ENCODE assay signal across 2 cellular contexts in the genomic region with DNA sequence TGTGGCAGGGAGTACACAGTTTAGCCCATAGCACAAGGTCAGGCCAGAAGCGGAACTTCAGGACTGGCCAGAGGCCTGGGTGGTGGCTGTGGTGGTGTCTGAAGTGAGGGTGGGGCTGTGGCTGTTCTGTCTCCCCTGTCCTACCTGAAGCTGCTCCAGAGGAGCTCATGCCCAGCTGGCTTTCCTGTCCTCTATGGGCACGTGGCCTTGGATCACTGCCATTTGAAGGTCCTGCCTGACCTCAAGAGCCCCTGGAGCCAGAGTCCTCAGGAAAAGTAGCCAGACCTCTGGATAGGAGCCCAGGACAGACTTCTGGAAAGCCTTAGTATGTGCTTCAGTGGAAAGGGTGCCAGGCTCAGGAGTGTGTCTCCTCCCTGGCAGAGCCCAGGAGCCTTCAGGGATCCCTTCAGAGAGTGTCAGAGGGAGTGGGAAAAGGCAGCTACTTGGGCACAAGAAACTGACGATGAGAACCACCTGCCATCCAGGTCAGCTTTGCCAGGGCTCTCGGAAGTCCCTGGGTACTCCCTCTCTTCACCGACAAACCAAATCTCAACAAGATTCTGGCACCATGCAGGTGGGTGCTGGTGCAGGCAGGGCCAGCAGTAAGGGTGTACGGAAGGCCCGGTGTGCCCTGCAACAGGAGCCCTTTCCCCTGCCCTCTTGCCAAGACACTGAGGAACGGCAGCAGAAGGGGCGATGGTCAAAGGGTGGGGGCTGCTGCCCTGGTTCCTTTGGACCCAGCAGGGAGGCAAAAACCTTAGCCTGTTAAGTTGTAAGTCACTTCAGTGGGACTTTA.
TF ChIP-seq lines count a peak whose summit lies in the region.

No MANE protein-coding gene starts in this region.

TF ChIP-seq in liver, 16 proteins besides CTCF, POLR2A, EP300 and RAD21 (continued from another document):
- TF ChIP-seq TAF1 (conservative IDR thresholded peaks at IDR 0.05) (no peak), FOXA1 (IDR thresholded peaks at IDR 0.05) (no peak), HNF4A (conservative IDR thresholded peaks at IDR 0.05) (peak; percentile 43 to 69), HNF4G (IDR thresholded peaks at IDR 0.05) (no peak), GABPA (IDR thresholded peaks at IDR 0.05 in 1 of 2, conservative IDR thresholded peaks at IDR 0.05 in 1 of 2) (no peak), FOXA2 (IDR thresholded peaks at IDR 0.05) (no peak), NR2F2 (IDR thresholded peaks at IDR 0.05) (no peak), EGR1 (IDR thresholded peaks at IDR 0.05; ENCODE audit: low read depth in 2 of 2) (no peak)
- TF ChIP-seq, protein P1, sequence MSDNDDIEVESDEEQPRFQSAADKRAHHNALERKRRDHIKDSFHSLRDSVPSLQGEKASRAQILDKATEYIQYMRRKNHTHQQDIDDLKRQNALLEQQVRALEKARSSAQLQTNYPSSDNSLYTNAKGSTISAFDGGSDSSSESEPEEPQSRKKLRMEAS (IDR thresholded peaks at IDR 0.05) = peak; percentile 53
- TF ChIP-seq, protein P2, sequence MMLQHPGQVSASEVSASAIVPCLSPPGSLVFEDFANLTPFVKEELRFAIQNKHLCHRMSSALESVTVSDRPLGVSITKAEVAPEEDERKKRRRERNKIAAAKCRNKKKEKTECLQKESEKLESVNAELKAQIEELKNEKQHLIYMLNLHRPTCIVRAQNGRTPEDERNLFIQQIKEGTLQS (IDR thresholded peaks at IDR 0.05) = no peak
- TF ChIP-seq, protein P3, sequence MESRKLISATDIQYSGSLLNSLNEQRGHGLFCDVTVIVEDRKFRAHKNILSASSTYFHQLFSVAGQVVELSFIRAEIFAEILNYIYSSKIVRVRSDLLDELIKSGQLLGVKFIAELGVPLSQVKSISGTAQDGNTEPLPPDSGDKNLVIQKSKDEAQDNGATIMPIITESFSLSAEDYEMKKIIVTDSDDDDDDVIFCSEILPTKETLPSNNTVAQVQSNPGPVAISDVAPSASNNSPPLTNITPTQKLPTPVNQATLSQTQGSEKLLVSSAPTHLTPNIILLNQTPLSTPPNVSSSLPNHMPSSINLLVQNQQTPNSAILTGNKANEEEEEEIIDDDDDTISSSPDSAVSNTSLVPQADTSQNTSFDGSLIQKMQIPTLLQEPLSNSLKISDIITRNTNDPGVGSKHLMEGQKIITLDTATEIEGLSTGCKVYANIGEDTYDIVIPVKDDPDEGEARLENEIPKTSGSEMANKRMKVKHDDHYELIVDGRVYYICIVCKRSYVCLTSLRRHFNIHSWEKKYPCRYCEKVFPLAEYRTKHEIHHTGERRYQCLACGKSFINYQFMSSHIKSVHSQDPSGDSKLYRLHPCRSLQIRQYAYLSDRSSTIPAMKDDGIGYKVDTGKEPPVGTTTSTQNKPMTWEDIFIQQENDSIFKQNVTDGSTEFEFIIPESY (IDR thresholded peaks at IDR 0.05) = no peak
- TF ChIP-seq, protein P4, sequence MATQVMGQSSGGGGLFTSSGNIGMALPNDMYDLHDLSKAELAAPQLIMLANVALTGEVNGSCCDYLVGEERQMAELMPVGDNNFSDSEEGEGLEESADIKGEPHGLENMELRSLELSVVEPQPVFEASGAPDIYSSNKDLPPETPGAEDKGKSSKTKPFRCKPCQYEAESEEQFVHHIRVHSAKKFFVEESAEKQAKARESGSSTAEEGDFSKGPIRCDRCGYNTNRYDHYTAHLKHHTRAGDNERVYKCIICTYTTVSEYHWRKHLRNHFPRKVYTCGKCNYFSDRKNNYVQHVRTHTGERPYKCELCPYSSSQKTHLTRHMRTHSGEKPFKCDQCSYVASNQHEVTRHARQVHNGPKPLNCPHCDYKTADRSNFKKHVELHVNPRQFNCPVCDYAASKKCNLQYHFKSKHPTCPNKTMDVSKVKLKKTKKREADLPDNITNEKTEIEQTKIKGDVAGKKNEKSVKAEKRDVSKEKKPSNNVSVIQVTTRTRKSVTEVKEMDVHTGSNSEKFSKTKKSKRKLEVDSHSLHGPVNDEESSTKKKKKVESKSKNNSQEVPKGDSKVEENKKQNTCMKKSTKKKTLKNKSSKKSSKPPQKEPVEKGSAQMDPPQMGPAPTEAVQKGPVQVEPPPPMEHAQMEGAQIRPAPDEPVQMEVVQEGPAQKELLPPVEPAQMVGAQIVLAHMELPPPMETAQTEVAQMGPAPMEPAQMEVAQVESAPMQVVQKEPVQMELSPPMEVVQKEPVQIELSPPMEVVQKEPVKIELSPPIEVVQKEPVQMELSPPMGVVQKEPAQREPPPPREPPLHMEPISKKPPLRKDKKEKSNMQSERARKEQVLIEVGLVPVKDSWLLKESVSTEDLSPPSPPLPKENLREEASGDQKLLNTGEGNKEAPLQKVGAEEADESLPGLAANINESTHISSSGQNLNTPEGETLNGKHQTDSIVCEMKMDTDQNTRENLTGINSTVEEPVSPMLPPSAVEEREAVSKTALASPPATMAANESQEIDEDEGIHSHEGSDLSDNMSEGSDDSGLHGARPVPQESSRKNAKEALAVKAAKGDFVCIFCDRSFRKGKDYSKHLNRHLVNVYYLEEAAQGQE (IDR thresholded peaks at IDR 0.05) = no peak

TF ChIP-seq in HepG2, 621 proteins besides CTCF, POLR2A, EP300 and RAD21 (continued from another document):
- TF ChIP-seq, protein P5, sequence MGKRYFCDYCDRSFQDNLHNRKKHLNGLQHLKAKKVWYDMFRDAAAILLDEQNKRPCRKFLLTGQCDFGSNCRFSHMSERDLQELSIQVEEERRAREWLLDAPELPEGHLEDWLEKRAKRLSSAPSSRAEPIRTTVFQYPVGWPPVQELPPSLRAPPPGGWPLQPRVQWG (CRISPR knock-in tag; IDR thresholded peaks at IDR 0.05; ENCODE audit: borderline replicate concordance, low read depth) = no peak
- TF ChIP-seq, protein P6, sequence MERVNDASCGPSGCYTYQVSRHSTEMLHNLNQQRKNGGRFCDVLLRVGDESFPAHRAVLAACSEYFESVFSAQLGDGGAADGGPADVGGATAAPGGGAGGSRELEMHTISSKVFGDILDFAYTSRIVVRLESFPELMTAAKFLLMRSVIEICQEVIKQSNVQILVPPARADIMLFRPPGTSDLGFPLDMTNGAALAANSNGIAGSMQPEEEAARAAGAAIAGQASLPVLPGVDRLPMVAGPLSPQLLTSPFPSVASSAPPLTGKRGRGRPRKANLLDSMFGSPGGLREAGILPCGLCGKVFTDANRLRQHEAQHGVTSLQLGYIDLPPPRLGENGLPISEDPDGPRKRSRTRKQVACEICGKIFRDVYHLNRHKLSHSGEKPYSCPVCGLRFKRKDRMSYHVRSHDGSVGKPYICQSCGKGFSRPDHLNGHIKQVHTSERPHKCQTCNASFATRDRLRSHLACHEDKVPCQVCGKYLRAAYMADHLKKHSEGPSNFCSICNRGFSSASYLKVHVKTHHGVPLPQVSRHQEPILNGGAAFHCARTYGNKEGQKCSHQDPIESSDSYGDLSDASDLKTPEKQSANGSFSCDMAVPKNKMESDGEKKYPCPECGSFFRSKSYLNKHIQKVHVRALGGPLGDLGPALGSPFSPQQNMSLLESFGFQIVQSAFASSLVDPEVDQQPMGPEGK (CRISPR knock-in tag; IDR thresholded peaks at IDR 0.05) = no peak
- TF ChIP-seq ZSCAN12 (CRISPR knock-in tag; IDR thresholded peaks at IDR 0.05) (no peak), RBAK (CRISPR knock-in tag; IDR thresholded peaks at IDR 0.05) (no peak), FLYWCH1 (CRISPR knock-in tag; IDR thresholded peaks at IDR 0.05) (no peak), NCOA2 (CRISPR knock-in tag; IDR thresholded peaks at IDR 0.05) (no peak), ZNF678 (CRISPR knock-in tag; IDR thresholded peaks at IDR 0.05) (no peak), ZNF292 (CRISPR knock-in tag; IDR thresholded peaks at IDR 0.05; ENCODE audit: borderline replicate concordance, low read depth) (no peak), ZNF224 (CRISPR knock-in tag; IDR thresholded peaks at IDR 0.05) (no peak), ZNF589 (CRISPR knock-in tag; conservative IDR thresholded peaks at IDR 0.05) (no peak), ZNF83 (CRISPR knock-in tag; IDR thresholded peaks at IDR 0.05; ENCODE audit: borderline replicate concordance) (no peak), GABPA (IDR thresholded peaks at IDR 0.05; ENCODE audit: low read depth, low read length) (no peak), GABPA (CRISPR knock-in tag; IDR thresholded peaks at IDR 0.05; ENCODE audit: low read depth) (no peak), ZBTB1 (CRISPR knock-in tag; IDR thresholded peaks at IDR 0.05; ENCODE audit: borderline replicate concordance) (no peak), ESRRA (CRISPR knock-in tag; IDR thresholded peaks at IDR 0.05; ENCODE audit: low read depth) (no peak)
- TF ChIP-seq, protein P7, sequence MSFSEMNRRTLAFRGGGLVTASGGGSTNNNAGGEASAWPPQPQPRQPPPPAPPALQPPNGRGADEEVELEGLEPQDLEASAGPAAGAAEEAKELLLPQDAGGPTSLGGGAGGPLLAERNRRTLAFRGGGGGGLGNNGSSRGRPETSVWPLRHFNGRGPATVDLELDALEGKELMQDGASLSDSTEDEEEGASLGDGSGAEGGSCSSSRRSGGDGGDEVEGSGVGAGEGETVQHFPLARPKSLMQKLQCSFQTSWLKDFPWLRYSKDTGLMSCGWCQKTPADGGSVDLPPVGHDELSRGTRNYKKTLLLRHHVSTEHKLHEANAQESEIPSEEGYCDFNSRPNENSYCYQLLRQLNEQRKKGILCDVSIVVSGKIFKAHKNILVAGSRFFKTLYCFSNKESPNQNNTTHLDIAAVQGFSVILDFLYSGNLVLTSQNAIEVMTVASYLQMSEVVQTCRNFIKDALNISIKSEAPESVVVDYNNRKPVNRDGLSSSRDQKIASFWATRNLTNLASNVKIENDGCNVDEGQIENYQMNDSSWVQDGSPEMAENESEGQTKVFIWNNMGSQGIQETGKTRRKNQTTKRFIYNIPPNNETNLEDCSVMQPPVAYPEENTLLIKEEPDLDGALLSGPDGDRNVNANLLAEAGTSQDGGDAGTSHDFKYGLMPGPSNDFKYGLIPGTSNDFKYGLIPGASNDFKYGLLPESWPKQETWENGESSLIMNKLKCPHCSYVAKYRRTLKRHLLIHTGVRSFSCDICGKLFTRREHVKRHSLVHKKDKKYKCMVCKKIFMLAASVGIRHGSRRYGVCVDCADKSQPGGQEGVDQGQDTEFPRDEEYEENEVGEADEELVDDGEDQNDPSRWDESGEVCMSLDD (CRISPR knock-in tag; IDR thresholded peaks at IDR 0.05; ENCODE audit: borderline replicate concordance) = no peak
- TF ChIP-seq, protein P8, sequence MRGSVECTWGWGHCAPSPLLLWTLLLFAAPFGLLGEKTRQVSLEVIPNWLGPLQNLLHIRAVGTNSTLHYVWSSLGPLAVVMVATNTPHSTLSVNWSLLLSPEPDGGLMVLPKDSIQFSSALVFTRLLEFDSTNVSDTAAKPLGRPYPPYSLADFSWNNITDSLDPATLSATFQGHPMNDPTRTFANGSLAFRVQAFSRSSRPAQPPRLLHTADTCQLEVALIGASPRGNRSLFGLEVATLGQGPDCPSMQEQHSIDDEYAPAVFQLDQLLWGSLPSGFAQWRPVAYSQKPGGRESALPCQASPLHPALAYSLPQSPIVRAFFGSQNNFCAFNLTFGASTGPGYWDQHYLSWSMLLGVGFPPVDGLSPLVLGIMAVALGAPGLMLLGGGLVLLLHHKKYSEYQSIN (CRISPR knock-in tag; IDR thresholded peaks at IDR 0.05; ENCODE audit: borderline replicate concordance) = no peak
- TF ChIP-seq, protein P9, sequence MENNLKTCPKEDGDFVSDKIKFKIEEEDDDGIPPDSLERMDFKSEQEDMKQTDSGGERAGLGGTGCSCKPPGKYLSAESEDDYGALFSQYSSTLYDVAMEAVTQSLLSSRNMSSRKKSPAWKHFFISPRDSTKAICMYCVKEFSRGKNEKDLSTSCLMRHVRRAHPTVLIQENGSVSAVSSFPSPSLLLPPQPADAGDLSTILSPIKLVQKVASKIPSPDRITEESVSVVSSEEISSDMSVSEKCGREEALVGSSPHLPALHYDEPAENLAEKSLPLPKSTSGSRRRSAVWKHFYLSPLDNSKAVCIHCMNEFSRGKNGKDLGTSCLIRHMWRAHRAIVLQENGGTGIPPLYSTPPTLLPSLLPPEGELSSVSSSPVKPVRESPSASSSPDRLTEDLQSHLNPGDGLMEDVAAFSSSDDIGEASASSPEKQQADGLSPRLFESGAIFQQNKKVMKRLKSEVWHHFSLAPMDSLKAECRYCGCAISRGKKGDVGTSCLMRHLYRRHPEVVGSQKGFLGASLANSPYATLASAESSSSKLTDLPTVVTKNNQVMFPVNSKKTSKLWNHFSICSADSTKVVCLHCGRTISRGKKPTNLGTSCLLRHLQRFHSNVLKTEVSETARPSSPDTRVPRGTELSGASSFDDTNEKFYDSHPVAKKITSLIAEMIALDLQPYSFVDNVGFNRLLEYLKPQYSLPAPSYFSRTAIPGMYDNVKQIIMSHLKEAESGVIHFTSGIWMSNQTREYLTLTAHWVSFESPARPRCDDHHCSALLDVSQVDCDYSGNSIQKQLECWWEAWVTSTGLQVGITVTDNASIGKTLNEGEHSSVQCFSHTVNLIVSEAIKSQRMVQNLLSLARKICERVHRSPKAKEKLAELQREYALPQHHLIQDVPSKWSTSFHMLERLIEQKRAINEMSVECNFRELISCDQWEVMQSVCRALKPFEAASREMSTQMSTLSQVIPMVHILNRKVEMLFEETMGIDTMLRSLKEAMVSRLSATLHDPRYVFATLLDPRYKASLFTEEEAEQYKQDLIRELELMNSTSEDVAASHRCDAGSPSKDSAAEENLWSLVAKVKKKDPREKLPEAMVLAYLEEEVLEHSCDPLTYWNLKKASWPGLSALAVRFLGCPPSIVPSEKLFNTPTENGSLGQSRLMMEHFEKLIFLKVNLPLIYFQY (CRISPR knock-in tag; IDR thresholded peaks at IDR 0.05; ENCODE audit: borderline replicate concordance) = no peak
